In genomic region chr1:60423181-60423780, GRCh38 we compare ENCODE assay signal across 17 cellular contexts.
"Had no signal": no experiment of that assay in that cellular context is flagged by ENCODE, and none has a peak within 500 bp of the region (broad histone marks: within the 10 kb centered on the region; RNA-seq: fewer than 3 reads in every experiment).

No MANE protein-coding gene starts in this region.

- DNase-seq: activated CD4-positive, alpha-beta memory T cell treated with anti-CD3 and anti-CD28 coated beads for 36 hours; activated gamma-delta T cell treated with Interleukin-2 at 50 U/mL for 16 hours; activated naive CD8-positive, alpha-beta T cell treated with anti-CD3 and anti-CD28 coated beads for 36 hours; activated T-cell treated with anti-CD3 and anti-CD28 coated beads, Interleukin-2, amount 50 U/mL, for 48 hours; aorta; endodermal cell; foreskin melanocyte; kidney; mesendoderm; ovary; SHP77 treated with DMSO at 0.1 percent for 48 hours; SW 1271 had no signal

- H3K9me3 ChIP-seq: ovary had no signal

- ATAC-seq: esophagus mucosa had no signal

- H3K4me1 Mint-ChIP-seq: activated naive CD8-positive, alpha-beta T cell treated with anti-CD3 and anti-CD28 coated beads for 36 hours; endodermal cell; neural crest cell had no signal

- H3K27me3 Mint-ChIP-seq: activated CD4-positive, alpha-beta memory T cell treated with anti-CD3 and anti-CD28 coated beads for 36 hours; activated naive CD8-positive, alpha-beta T cell treated with anti-CD3 and anti-CD28 coated beads for 36 hours had no signal

- H3K36me3 ChIP-seq: ovary, tibial nerve had no signal

- H3K27me3 ChIP-seq: ovary, tibial nerve had no signal

- H3K9me3 Mint-ChIP-seq: activated naive CD8-positive, alpha-beta T cell treated with anti-CD3 and anti-CD28 coated beads for 36 hours; endodermal cell; T-helper 2 cell treated with Interferon-gamma antibody and Interleukin-4, amounts not matched to agents 5 μg/mL and 100 μg/mL, for 36 hours had no signal

- H3K36me3 Mint-ChIP-seq: activated CD4-positive, alpha-beta memory T cell treated with anti-CD3 and anti-CD28 coated beads for 36 hours; activated naive CD8-positive, alpha-beta T cell treated with anti-CD3 and anti-CD28 coated beads for 36 hours had no signal

- H3K27ac ChIP-seq: ovary, skin epidermis had no signal

- H3K27ac Mint-ChIP-seq: activated CD4-positive, alpha-beta memory T cell treated with anti-CD3 and anti-CD28 coated beads for 36 hours; activated naive CD8-positive, alpha-beta T cell treated with anti-CD3 and anti-CD28 coated beads for 36 hours; endodermal cell; T-helper 2 cell treated with Interferon-gamma antibody and Interleukin-4, amounts not matched to agents 5 μg/mL and 100 μg/mL, for 36 hours had no signal

- H3K4me3 Mint-ChIP-seq: activated CD4-positive, alpha-beta memory T cell treated with anti-CD3 and anti-CD28 coated beads for 36 hours; activated naive CD8-positive, alpha-beta T cell treated with anti-CD3 and anti-CD28 coated beads for 36 hours; endodermal cell; neural crest cell; T-helper 2 cell treated with Interferon-gamma antibody and Interleukin-4, amounts not matched to agents 5 μg/mL and 100 μg/mL, for 36 hours had no signal

- H3K4me3 ChIP-seq: ovary, skin epidermis, tibial nerve had no signal
